In genomic region chr3:142374687-142375086, GRCh38 we compare ENCODE assay signal across 21 cellular contexts.
"Had no signal": no experiment of that assay in that cellular context is flagged by ENCODE, and none has a peak within 500 bp of the region (broad histone marks: within the 10 kb centered on the region; RNA-seq: fewer than 3 reads in every experiment).

No MANE protein-coding gene starts in this region.

- ATAC-seq: gastroesophageal sphincter had no signal

- H3K27me3 ChIP-seq: dorsolateral prefrontal cortex, esophagus squamous epithelium, gastroesophageal sphincter, neutrophil, right atrium auricular region, tibial artery, upper lobe of left lung, vagina had no signal

- H3K9me3 ChIP-seq: esophagus squamous epithelium, gastroesophageal sphincter, left ventricle myocardium inferior, neutrophil, right atrium auricular region, tibial artery, upper lobe of left lung, vagina had no signal

- H3K4me3 Mint-ChIP-seq: immature natural killer cell had no signal

- DNase-seq: cortex of kidney; dorsolateral prefrontal cortex; effector CD8-positive, alpha-beta T cell; esophagus squamous epithelium; foreskin fibroblast; glutamatergic neuron; immature natural killer cell; left ventricle myocardium inferior; mesenchymal stem cell; midbrain; small intestine; stimulated activated CD4-positive, alpha-beta T cell treated with anti-CD3 and anti-CD28 coated beads, Interleukin-12 subunit alpha, Interleukin-12 subunit beta, amount 100 ng/mL, for 4 hours; stimulated activated naive CD4-positive, alpha-beta T cell treated with Interleukin-2 at 50 U/mL for 16 hours; tibial artery; upper lobe of left lung had no signal

- H3K4me1 Mint-ChIP-seq: immature natural killer cell had no signal

- H3K27ac ChIP-seq: dorsolateral prefrontal cortex, esophagus squamous epithelium, gastroesophageal sphincter, left ventricle myocardium inferior, neutrophil, right atrium auricular region, tibial artery, upper lobe of left lung, vagina had no signal

- H3K4me3 ChIP-seq: dorsolateral prefrontal cortex, esophagus squamous epithelium, gastroesophageal sphincter, left ventricle myocardium inferior, lung, right atrium auricular region, tibial artery, upper lobe of left lung, vagina had no signal

- FAIRE-seq: keratinocyte, small intestine had no signal

- H3K9me3 Mint-ChIP-seq: immature natural killer cell had no signal

- H3K4me1 ChIP-seq: esophagus squamous epithelium, gastroesophageal sphincter, left ventricle myocardium inferior, right atrium auricular region, tibial artery, upper lobe of left lung, vagina had no signal
